Comparison of ENCODE assay signal across 20 cellular contexts in the genomic region with DNA sequence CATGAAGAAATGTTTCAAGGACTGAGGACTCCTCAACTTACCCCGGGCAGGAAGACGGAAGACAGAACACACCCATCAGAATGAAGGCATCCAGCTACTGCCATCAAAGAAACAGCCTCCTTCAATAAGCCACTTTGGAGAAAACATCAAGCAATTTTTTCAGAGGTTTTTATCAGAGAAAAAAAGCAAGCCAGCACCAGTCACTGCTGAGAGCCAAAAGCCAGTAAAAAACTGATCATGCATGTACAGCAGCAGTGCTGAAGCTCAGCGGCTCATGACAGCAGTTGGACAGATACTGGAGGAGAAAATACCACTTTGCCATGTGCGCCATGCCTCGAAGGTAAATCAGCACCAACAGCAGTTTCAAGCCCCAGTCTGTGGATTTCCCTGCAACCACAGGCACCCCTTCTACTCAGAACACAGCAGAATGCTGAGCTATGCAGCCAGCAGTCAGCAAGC. TPM values are rescaled to one million over a fixed set of nuclear protein-coding genes. Genes with fewer than 3 reads are reported as not detected.
A peak's percentile ranks its signal among the peaks of the same experiment; 100 is the strongest.
DNase-seq lines count a peak whose midpoint lies in the region; ATAC-seq and TF ChIP-seq lines count a peak whose summit lies in the region.
"Had no signal": no experiment of that assay in that cellular context is flagged by ENCODE, and none has a peak within 500 bp of the region (broad histone marks: within the 10 kb centered on the region; RNA-seq: fewer than 3 reads in every experiment).

No MANE protein-coding gene starts in this region.

- CTCF ChIA-PET in activated CD4-positive, alpha-beta T cell treated with anti-CD3 and anti-CD28 coated beads, Interleukin-2, amount 10 ng/mL, durations not matched to agents 7 days and 5 days (lab: Charles Lee): no interaction called here
- CTCF ChIA-PET in CD4-positive, alpha-beta T cell (lab: Charles Lee): no interaction called here

- H3K4me3 ChIP-seq in effector memory CD4-positive, alpha-beta T cell (ENCODE audit: insufficient read depth, low read depth, low read length, poor library complexity, severe bottlenecking): no peak overlapping the region
- H3K4me3 ChIP-seq in breast epithelium: no peak overlapping the region
- H3K4me3 ChIP-seq: body of pancreas, esophagus squamous epithelium, neural progenitor cell, right atrium auricular region had no signal

- no peak for TF ChIP-seq CTCF in CD4-positive, alpha-beta T cell (IDR thresholded peaks at IDR 0.05)
- TF ChIP-seq CTCF in breast epithelium (IDR thresholded peaks at IDR 0.05): no peak

- peak overlapping the region; percentile 31 for H3K4me3 Mint-ChIP-seq in activated CD4-positive, alpha-beta T cell treated with anti-CD3 and anti-CD28 coated beads, Interleukin-2, amount 10 ng/mL, durations not matched to agents 7 days and 5 days
- peak overlapping the region; percentile 77 for H3K4me3 Mint-ChIP-seq in CD4-positive, alpha-beta T cell
- H3K4me3 Mint-ChIP-seq: neural progenitor cell had no signal

- peaks cover 6% of the 10 kb centered on the region for H3K36me3 Mint-ChIP-seq in activated CD4-positive, alpha-beta T cell treated with anti-CD3 and anti-CD28 coated beads, Interleukin-2, amount 10 ng/mL, durations not matched to agents 7 days and 5 days (ENCODE audit: low read depth)
- no peaks in the 10 kb centered on the region for H3K36me3 Mint-ChIP-seq in CD4-positive, alpha-beta T cell (ENCODE audit: low read depth)
- H3K36me3 Mint-ChIP-seq: neural progenitor cell had no signal

- H3K27me3 Mint-ChIP-seq in activated CD4-positive, alpha-beta T cell treated with anti-CD3 and anti-CD28 coated beads, Interleukin-2, amount 10 ng/mL, durations not matched to agents 7 days and 5 days: peaks cover 9% of the 10 kb centered on the region
- H3K27me3 Mint-ChIP-seq in CD4-positive, alpha-beta T cell: no peaks in the 10 kb centered on the region

- peak overlapping the region; percentile 54 for H3K27ac Mint-ChIP-seq in activated CD4-positive, alpha-beta T cell treated with anti-CD3 and anti-CD28 coated beads, Interleukin-2, amount 10 ng/mL, durations not matched to agents 7 days and 5 days
- H3K27ac Mint-ChIP-seq in CD4-positive, alpha-beta T cell: peak overlapping the region; percentile 86
- H3K27ac Mint-ChIP-seq: neural progenitor cell had no signal

- peak; percentile 66 for ATAC-seq in CD4-positive, alpha-beta T cell (ENCODE audit: poor library complexity)
- no peak for ATAC-seq in HG03520 (IDR thresholded peaks at IDR 0.05; ENCODE audit: unreplicated experiment)
- ATAC-seq: body of pancreas had no signal

- H3K9me3 Mint-ChIP-seq in activated CD4-positive, alpha-beta T cell treated with anti-CD3 and anti-CD28 coated beads, Interleukin-2, amount 10 ng/mL, durations not matched to agents 7 days and 5 days: no peaks in the 10 kb centered on the region
- no peaks in the 10 kb centered on the region for H3K9me3 Mint-ChIP-seq in CD4-positive, alpha-beta T cell
- H3K9me3 Mint-ChIP-seq: neural progenitor cell had no signal

- H3K27me3 ChIP-seq in CD4-positive, alpha-beta T cell (ENCODE audit: control insufficient read depth, insufficient read depth, low read length): no peaks in the 10 kb centered on the region
- H3K27me3 ChIP-seq in effector memory CD4-positive, alpha-beta T cell (replicated peaks; ENCODE audit: control insufficient read depth, insufficient read depth, low read length, poor library complexity, severe bottlenecking): no peaks in the 10 kb centered on the region
- H3K27me3 ChIP-seq in breast epithelium: no peaks in the 10 kb centered on the region
- H3K27me3 ChIP-seq: body of pancreas, neural progenitor cell, right atrium auricular region had no signal

- H3K36me3 ChIP-seq in effector memory CD4-positive, alpha-beta T cell (ENCODE audit: control insufficient read depth, insufficient read depth, low read length): no peaks in the 10 kb centered on the region
- no peaks in the 10 kb centered on the region for H3K36me3 ChIP-seq in breast epithelium
- H3K36me3 ChIP-seq: esophagus squamous epithelium, neural progenitor cell, right atrium auricular region had no signal

- DNase-seq in activated CD4-positive, alpha-beta T cell treated with anti-CD3 and anti-CD28 coated beads, Interleukin-2, amount 10 ng/mL, durations not matched to agents 7 days and 5 days: peak; percentile 35
- DNase-seq in activated CD4-positive, alpha-beta T cell treated with anti-CD3 and anti-CD28 coated beads, Interleukin-2, amount 50 U/mL, for 4 hours: no peak
- DNase-seq in CD4-positive, alpha-beta T cell: peak in 4 of 10 experiments; percentile 11 to 50 (median 23)
- DNase-seq in NCI-H2171 treated with DMSO at 0.1 percent for 48 hours (lab: John Stamatoyannopoulos, UW) (peak; percentile 72), SKM-1 treated with dmso at 0.1 percent for 144 hours (lab: John Stamatoyannopoulos, UW; ENCODE audit: unreplicated experiment) (no peak), breast epithelium (ENCODE audit: low spot score in 2 of 2) (no peak)
- DNase-seq in effector memory CD4-positive, alpha-beta T cell: no peak
- DNase-seq: ACHN, body of pancreas, dermis blood vessel endothelial cell, esophagus squamous epithelium, GF-D8, GOT3, head of caudate nucleus, mammary epithelial cell, NCI-H510A, SHP77 treated with DMSO at 0.1 percent for 48 hours had no signal

- no peaks in the 10 kb centered on the region for H3K9me3 ChIP-seq in CD4-positive, alpha-beta T cell (ENCODE audit: control insufficient read depth, low read length)
- H3K9me3 ChIP-seq in effector memory CD4-positive, alpha-beta T cell (ENCODE audit: control insufficient read depth, low read length): no peaks in the 10 kb centered on the region
- H3K9me3 ChIP-seq in breast epithelium: no peaks in the 10 kb centered on the region
- H3K9me3 ChIP-seq: body of pancreas, esophagus squamous epithelium, right atrium auricular region had no signal

- POLR2A ChIA-PET in activated CD4-positive, alpha-beta T cell treated with anti-CD3 and anti-CD28 coated beads, Interleukin-2, amount 10 ng/mL, durations not matched to agents 7 days and 5 days (lab: Charles Lee): no interaction called here
- POLR2A ChIA-PET in CD4-positive, alpha-beta T cell (lab: Charles Lee): interaction anchor here (0.6 to 2.3 kb wide), 10 partner anchors 11 to 199 kb away, joined by 3 to 16 read pairs (median 3); no protein-coding TSS in a partner anchor

- intact Hi-C loops in CD4-positive, alpha-beta T cell (cut with DNase I, micrococcal nuclease): loop anchor here in 1 of 2 experiments (2.0 to 5.0 kb wide), 2 partner anchors 64 to 79 kb away; no protein-coding TSS in a partner anchor
- intact Hi-C loops in breast epithelium (cut with DNase I; ENCODE audit: low total_unique reads): no loop called here

- H3K27ac ChIP-seq in CD4-positive, alpha-beta T cell (ENCODE audit: low read depth, low read length): no peak overlapping the region
- peak overlapping the region; percentile 20 for H3K27ac ChIP-seq in effector memory CD4-positive, alpha-beta T cell (ENCODE audit: insufficient read depth, low read length, poor library complexity, severe bottlenecking)
- H3K27ac ChIP-seq in breast epithelium: no peak overlapping the region
- H3K27ac ChIP-seq: body of pancreas, esophagus squamous epithelium, neural progenitor cell, right atrium auricular region had no signal

- H3K4me1 ChIP-seq in effector memory CD4-positive, alpha-beta T cell (ENCODE audit: control insufficient read depth, insufficient read depth, low read length, poor library complexity, severe bottlenecking): peaks cover 24% of the 10 kb centered on the region
- H3K4me1 ChIP-seq in breast epithelium: no peaks in the 10 kb centered on the region
- H3K4me1 ChIP-seq: body of pancreas, esophagus squamous epithelium, neural progenitor cell, right atrium auricular region had no signal

- no peak for TF ChIP-seq POLR2A in breast epithelium (IDR thresholded peaks at IDR 0.05)

- H3K4me1 Mint-ChIP-seq in activated CD4-positive, alpha-beta T cell treated with anti-CD3 and anti-CD28 coated beads, Interleukin-2, amount 10 ng/mL, durations not matched to agents 7 days and 5 days: peaks cover 40% of the 10 kb centered on the region
- H3K4me1 Mint-ChIP-seq in CD4-positive, alpha-beta T cell (ENCODE audit: low read depth): peaks cover 86% of the 10 kb centered on the region

RNA-seq across cellular contexts. Expression of gene ZNF484, which starts 10.1 kb away (rescaled TPM):
- total RNA-seq in activated CD4-positive, alpha-beta T cell treated with anti-CD3 and anti-CD28 coated beads, Interleukin-2, amount 10 ng/mL, durations not matched to agents 7 days and 5 days: 10 to 100 TPM; 13.0 to 14.4 TPM
- 10 to 100 TPM; 13.3 to 13.6 TPM for total RNA-seq in CD4-positive, alpha-beta T cell
- 10 to 100 TPM; 13.3 to 19.9 (median 17.7) TPM for total RNA-seq in breast epithelium

RNA-seq across cellular contexts. Expression of gene FGD3, which starts 59.4 kb away (rescaled TPM):
- total RNA-seq in activated CD4-positive, alpha-beta T cell treated with anti-CD3 and anti-CD28 coated beads, Interleukin-2, amount 10 ng/mL, durations not matched to agents 7 days and 5 days: 100 to 1,000 TPM; 148 to 156 TPM
- 10 to 100 TPM; 91.0 to 95.7 TPM for total RNA-seq in CD4-positive, alpha-beta T cell
- total RNA-seq in breast epithelium: 10 to 100 TPM; 10.2 to 18.0 (median 10.4) TPM

Comparison
In these comparisons a context has a peak if more than half of its experiments do, and no peak if none do; other contexts are left out.
1. DNase-seq: peak in activated CD4-positive, alpha-beta T cell treated with anti-CD3 and anti-CD28 coated beads, Interleukin-2, amount 10 ng/mL, durations not matched to agents 7 days and 5 days (single experiment) and NCI-H2171 treated with DMSO at 0.1 percent for 48 hours (single experiment); none in activated CD4-positive, alpha-beta T cell treated with anti-CD3 and anti-CD28 coated beads, Interleukin-2, amount 50 U/mL, for 4 hours (0 of 2), effector memory CD4-positive, alpha-beta T cell (0 of 3), SKM-1 treated with dmso at 0.1 percent for 144 hours (single experiment) and breast epithelium (0 of 2).
2. RNA of gene FGD3, which starts 59.4 kb away (total RNA-seq): 148 to 156 TPM in activated CD4-positive, alpha-beta T cell treated with anti-CD3 and anti-CD28 coated beads, Interleukin-2, amount 10 ng/mL, durations not matched to agents 7 days and 5 days and 91.0 to 95.7 TPM in CD4-positive, alpha-beta T cell; 10.2 to 18.0 TPM in breast epithelium; every median in the first group is over 4 times any median in the second.